In genomic region chr4:7675136-7675535, GRCh38 we compare ENCODE assay signal across 22 cellular contexts.
"Had no signal": no experiment of that assay in that cellular context is flagged by ENCODE, and none has a peak within 500 bp of the region (broad histone marks: within the 10 kb centered on the region; RNA-seq: fewer than 3 reads in every experiment).

No MANE protein-coding gene starts in this region.

- H3K4me3 ChIP-seq: SJSA1, SK-N-MC had no signal

- H3K9me3 ChIP-seq: SJSA1 had no signal

- H3K27ac ChIP-seq: HL-60, SJSA1, SK-N-MC had no signal

- DNase-seq: KBM-7, MV-4-11, NCI-H1048, NCI-H1105, NCI-H1417, NCI-H1436 treated with DMSO at 0.1 percent for 48 hours, NCI-H1694, NCI-H187 treated with DMSO at 0.1 percent for 48 hours, NCI-H2029 treated with DMSO at 0.1 percent for 48 hours, NCI-H2171, NCI-H226, NCI-H446, NCI-H510A, NCI-H524 treated with DMSO at 0.1 percent for 48 hours, NCI-H69, NCI-H774, Right ventricle myocardium superior, RPMI8226, SIG-M5 had no signal

- H3K36me3 ChIP-seq: SJSA1 had no signal

- H3K4me1 ChIP-seq: SJSA1 had no signal
